In genomic region chr3:13414040-13414729, GRCh38 we compare ENCODE assay signal across 8 cellular contexts. TPM values are rescaled to one million over a fixed set of nuclear protein-coding genes. Genes with fewer than 3 reads are reported as not detected.
DNase-seq lines count a peak whose midpoint lies in the region; ATAC-seq and TF ChIP-seq lines count a peak whose summit lies in the region.

No MANE protein-coding gene starts in this region.

- ATAC-seq in GM18505 (IDR thresholded peaks at IDR 0.05; ENCODE audit: unreplicated experiment) (peak; percentile 90), HG02588 (IDR thresholded peaks at IDR 0.05; ENCODE audit: unreplicated experiment) (peak; percentile 88), left colon (peak; percentile 61)

- TF ChIP-seq POLR2A in GM18505 (IDR thresholded peaks at IDR 0.05; ENCODE audit: borderline replicate concordance, extremely low read depth, insufficient read depth, insufficient read length), result peak; percentile 70
- no peak for TF ChIP-seq POLR2A in NB4 (IDR thresholded peaks at IDR 0.05; ENCODE audit: extremely low read depth, insufficient read length)

- TF ChIP-seq CTCF in NB4 (IDR thresholded peaks at IDR 0.05; ENCODE audit: low read depth, low read length), result no peak

- peak overlapping the region; percentile 45 for H3K4me3 ChIP-seq in NB4 (ENCODE audit: low read depth, low read length)

- intact Hi-C loops in left colon (cut with DNase I, micrococcal nuclease), result no loop called here

- DNase-seq in NB4 (ENCODE audit: low read depth), result peak; percentile 97
- peak; percentile 46 for DNase-seq in activated T-cell treated with anti-CD3 and anti-CD28 coated beads for 4 hours
- peak; percentile 63 to 69 for DNase-seq in left colon
- DNase-seq in stimulated activated naive CD4-positive, alpha-beta T cell (lab: John Stamatoyannopoulos, UW), result peak; percentile 35 to 62 (median 54)
- DNase-seq in AG20443 (ENCODE audit: low spot score), result no peak
- DNase-seq in NCI-H1105 treated with DMSO at 0.1 percent for 48 hours (lab: John Stamatoyannopoulos, UW), result no peak

RNA-seq across cellular contexts. Expression of gene NUP210, which starts 5.9 kb away (rescaled TPM):
- 1 to 10 TPM; 5.6 to 9.1 TPM for total RNA-seq in left colon

Comparison
In these comparisons a context has a peak if more than half of its experiments do, and no peak if none do; other contexts are left out.
1. DNase-seq: peak in NB4 (single experiment), activated T-cell treated with anti-CD3 and anti-CD28 coated beads for 4 hours (single experiment), left colon (2 of 2) and stimulated activated naive CD4-positive, alpha-beta T cell (6 of 6); none in AG20443 (single experiment) and NCI-H1105 treated with DMSO at 0.1 percent for 48 hours (single experiment).
2. Peak in every context shown above with its lines, with median percentiles within 50 percentile points of each other: ATAC-seq.